In the genomic region with DNA sequence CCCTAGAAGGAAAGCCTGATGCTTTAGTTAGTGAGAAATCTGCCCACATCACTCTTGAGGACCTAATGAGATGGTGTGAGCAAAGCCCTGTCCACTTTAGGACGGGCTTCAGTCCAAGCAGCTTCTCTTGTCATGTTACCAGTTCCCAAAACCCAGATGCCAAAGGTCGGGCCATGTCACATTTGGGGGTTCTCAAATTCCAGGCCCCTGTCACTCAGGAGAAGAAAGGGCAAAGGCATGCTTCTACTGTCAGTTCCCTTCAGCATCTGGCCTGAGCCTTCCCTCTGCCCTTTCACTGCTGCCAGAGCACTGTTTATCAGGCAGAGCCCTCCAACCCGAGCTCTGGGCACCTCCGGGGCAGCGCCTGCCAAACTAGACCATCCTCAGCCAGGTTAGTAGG, we compare ENCODE assay signal across 26 cellular contexts.
"Had no signal": no experiment of that assay in that cellular context is flagged by ENCODE, and none has a peak within 500 bp of the region (broad histone marks: within the 10 kb centered on the region; RNA-seq: fewer than 3 reads in every experiment).

No MANE protein-coding gene starts in this region.

- H3K36me3 ChIP-seq: esophagus squamous epithelium, gastroesophageal sphincter, WERI-Rb-1 had no signal

- H3K9me3 Mint-ChIP-seq: activated B cell treated with CpG ODN at 0.5 μM for 24 hours; activated T-cell treated with anti-CD3 and anti-CD28 coated beads, Interleukin-2, amount 50 U/mL, for 4 hours; T-helper 2 cell treated with Interferon-gamma antibody and Interleukin-4, amounts not matched to agents 5 μg/mL and 100 μg/mL, for 36 hours had no signal

- H3K27me3 ChIP-seq: body of pancreas, gastroesophageal sphincter had no signal

- H3K36me3 Mint-ChIP-seq: activated CD4-positive, alpha-beta memory T cell treated with anti-CD3 and anti-CD28 coated beads for 36 hours; activated naive CD8-positive, alpha-beta T cell had no signal

- H3K27me3 Mint-ChIP-seq: activated B cell treated with CpG ODN at 0.5 μM for 24 hours; activated CD4-positive, alpha-beta memory T cell treated with anti-CD3 and anti-CD28 coated beads for 36 hours; activated naive CD8-positive, alpha-beta T cell; activated T-helper 17 cell treated with anti-CD3 and anti-CD28 coated beads, Interleukin-2, amount 50 U/mL, for 72 hours; T-helper 17 cell had no signal

- H3K4me1 Mint-ChIP-seq: activated B cell treated with CpG ODN at 0.5 μM for 24 hours; activated T-helper 17 cell treated with anti-CD3 and anti-CD28 coated beads, Interleukin-2, amount 50 U/mL, for 72 hours; T-helper 17 cell had no signal

- H3K4me3 Mint-ChIP-seq: activated B cell treated with CpG ODN at 0.5 μM for 24 hours; activated CD4-positive, alpha-beta memory T cell treated with anti-CD3 and anti-CD28 coated beads for 36 hours; activated naive CD8-positive, alpha-beta T cell; activated T-cell treated with anti-CD3 and anti-CD28 coated beads, Interleukin-2, amount 50 U/mL, for 4 hours; activated T-helper 17 cell treated with anti-CD3 and anti-CD28 coated beads, Interleukin-2, amount 50 U/mL, for 72 hours; T-helper 17 cell; T-helper 2 cell treated with Interferon-gamma antibody and Interleukin-4, amounts not matched to agents 5 μg/mL and 100 μg/mL, for 36 hours had no signal

- H3K4me3 ChIP-seq: body of pancreas, esophagus squamous epithelium, gastroesophageal sphincter had no signal

- H3K9me3 ChIP-seq: body of pancreas, esophagus squamous epithelium, gastroesophageal sphincter had no signal

- H3K27ac Mint-ChIP-seq: activated B cell treated with CpG ODN at 0.5 μM for 24 hours; activated CD4-positive, alpha-beta memory T cell treated with anti-CD3 and anti-CD28 coated beads for 36 hours; activated naive CD8-positive, alpha-beta T cell; activated T-helper 17 cell treated with anti-CD3 and anti-CD28 coated beads, Interleukin-2, amount 50 U/mL, for 72 hours; T-helper 17 cell; T-helper 2 cell treated with Interferon-gamma antibody and Interleukin-4, amounts not matched to agents 5 μg/mL and 100 μg/mL, for 36 hours had no signal

- DNase-seq: activated B cell treated with CpG ODN at 0.5 μM for 24 hours; activated CD4-positive, alpha-beta memory T cell treated with anti-CD3 and anti-CD28 coated beads for 36 hours; activated CD4-positive, alpha-beta T cell treated with anti-CD3 and anti-CD28 coated beads for 48 hours; activated CD4-positive, alpha-beta T cell treated with anti-CD3 and anti-CD28 coated beads, Interleukin-2, amount 50 U/mL, for 1 hour; activated effector memory CD4-positive, alpha-beta T cell treated with Interleukin-2 at 50 U/mL for 16 hours; activated gamma-delta T cell treated with Interleukin-2 at 50 U/mL for 16 hours; activated naive CD4-positive, alpha-beta T cell treated with anti-CD3 and anti-CD28 coated beads, Interleukin-2, amount 50 U/mL, for 16 hours; activated naive CD4-positive, alpha-beta T cell treated with Interleukin-2 at 50 U/mL for 16 hours; activated T-cell treated with anti-CD3 and anti-CD28 coated beads, Interleukin-2, amount 50 U/mL, for 4 hours; amniotic stem cell; anterior cingulate cortex; body of pancreas; caudate nucleus; effector CD8-positive, alpha-beta T cell; esophagus squamous epithelium; foreskin melanocyte; T-helper 1 cell; T-helper 17 cell; T1000; WERI-Rb-1 had no signal

- ATAC-seq: activated CD4-positive, CD25-positive, alpha-beta regulatory T cell treated with anti-CD3 and anti-CD28 coated beads, Interleukin-2, amount 50 U/mL, for 24 hours; activated T-cell treated with anti-CD3 and anti-CD28 coated beads, Interleukin-2, amount 50 U/mL, for 4 hours; activated T-helper 17 cell treated with anti-CD3 and anti-CD28 coated beads, Interleukin-2, amount 50 U/mL, for 72 hours; body of pancreas; gastroesophageal sphincter; T-helper 17 cell had no signal

- H3K27ac ChIP-seq: body of pancreas, epithelial cell of prostate, gastroesophageal sphincter, WERI-Rb-1 had no signal
